8 cellular contexts compared by ENCODE assay signal in the genomic region with DNA sequence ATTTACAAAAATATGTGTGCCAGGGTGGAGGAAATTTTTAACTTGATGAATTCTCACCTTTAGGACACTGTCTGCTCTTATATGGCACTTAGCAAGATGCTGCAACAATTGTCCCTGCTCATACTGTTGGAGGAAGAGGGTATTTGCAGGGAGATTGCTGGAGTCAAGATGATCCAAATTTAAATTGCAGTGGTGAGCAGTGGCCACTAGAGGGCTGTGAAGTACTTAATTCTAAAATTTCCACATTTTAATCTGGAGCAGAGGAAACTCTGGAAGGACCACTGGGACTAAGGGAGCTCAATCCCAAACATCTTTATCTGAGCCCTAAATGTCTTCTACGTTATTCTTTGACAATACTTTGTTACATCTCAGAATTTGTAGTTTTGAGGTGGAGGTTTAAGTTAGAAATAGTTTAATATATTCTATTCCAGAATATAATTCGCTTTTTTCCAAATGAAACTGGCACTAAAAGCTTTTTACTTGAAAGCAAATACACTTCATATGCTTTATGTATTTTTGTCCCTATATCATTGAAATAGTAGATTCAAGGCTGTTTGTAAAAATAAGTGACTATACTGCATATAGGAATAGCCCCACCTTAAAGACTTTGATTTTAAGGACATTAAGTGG. TPM values are rescaled to one million over a fixed set of nuclear protein-coding genes. Genes with fewer than 3 reads are reported as not detected.
A peak's percentile ranks its signal among the peaks of the same experiment; 100 is the strongest.
DNase-seq lines count a peak whose midpoint lies in the region; ATAC-seq and TF ChIP-seq lines count a peak whose summit lies in the region.

No MANE protein-coding gene starts in this region.

- H3K27me3 ChIP-seq in heart left ventricle, result peaks cover 0 to 2% (median 0%) of the 10 kb centered on the region in 9 donors

- CTCF ChIA-PET in HEK293T (lab: Yijun Ruan, JAX), result interaction anchor here (0.6 to 2.0 kb wide), 10 partner anchors 9 to 475 kb away, joined by 3 to 6 read pairs (median 4); partner anchors contain the start of genes IDH1 and PTH2R

- no peaks in the 10 kb centered on the region for H3K36me3 Mint-ChIP-seq in activated T-cell treated with anti-CD3 and anti-CD28 coated beads, Interleukin-2, amount 50 U/mL, for 24 hours (ENCODE audit: low read depth)

- peak in 2 of 4 donors; percentile 41 to 45 for ATAC-seq in heart left ventricle
- no peak for ATAC-seq in Right ventricle myocardium inferior

- no peak overlapping the region for H3K4me3 ChIP-seq in heart left ventricle
- H3K4me3 ChIP-seq in WI38 (ENCODE audit: low read depth, low read length), result no peak overlapping the region
- H3K4me3 ChIP-seq in retinal pigment epithelial cell (ENCODE audit: low read length), result no peak overlapping the region

- no peak overlapping the region for H3K27ac ChIP-seq in heart left ventricle

- intact Hi-C loops in heart left ventricle (cut with DNase I), result no loop called here
- intact Hi-C loops in Right ventricle myocardium inferior (cut with DNase I), result no loop called here

- TF ChIP-seq CTCF in heart left ventricle (IDR thresholded peaks at IDR 0.05) (peak; percentile 75 to 91 (median 82)), WI38 (IDR thresholded peaks at IDR 0.05; ENCODE audit: low read depth, low read length) (peak; percentile 82), retinal pigment epithelial cell (conservative IDR thresholded peaks at IDR 0.05; ENCODE audit: low read depth, low read length) (peak; percentile 81)

- no peak for DNase-seq in heart left ventricle
- DNase-seq in Right ventricle myocardium inferior (ENCODE audit: missing footprints), result no peak
- DNase-seq in HEK293T (ENCODE audit: extremely low spot score), result peak; percentile 64
- DNase-seq in NCI-H2029 treated with DMSO at 0.1 percent for 48 hours (lab: John Stamatoyannopoulos, UW), result peak; percentile 12
- DNase-seq in glomerular endothelial cell (ENCODE audit: extremely low read depth, low read depth, low spot score), result peak; percentile 27
- peak; percentile 11 for DNase-seq in retinal pigment epithelial cell (ENCODE audit: low read depth)
- no peak for DNase-seq in activated T-cell treated with anti-CD3 and anti-CD28 coated beads, Interleukin-2, amount 50 U/mL, for 24 hours

- H3K4me1 Mint-ChIP-seq in activated T-cell treated with anti-CD3 and anti-CD28 coated beads, Interleukin-2, amount 50 U/mL, for 24 hours (ENCODE audit: low read depth), result no peaks in the 10 kb centered on the region

- H3K27ac Mint-ChIP-seq in activated T-cell treated with anti-CD3 and anti-CD28 coated beads, Interleukin-2, amount 50 U/mL, for 24 hours, result no peak overlapping the region

- H3K36me3 ChIP-seq in heart left ventricle, result no peaks in the 10 kb centered on the region

- no peak for TF ChIP-seq POLR2A in heart left ventricle (IDR thresholded peaks at IDR 0.05)

- H3K9me3 ChIP-seq in heart left ventricle, result no peaks in the 10 kb centered on the region

- 48 to 51% (median 50%) methylated on average over 2 of the region's 2 CpGs for WGBS in heart left ventricle, 4 donors

- H3K27me3 Mint-ChIP-seq in activated T-cell treated with anti-CD3 and anti-CD28 coated beads, Interleukin-2, amount 50 U/mL, for 24 hours, result peaks cover 21% of the 10 kb centered on the region

- H3K9me3 Mint-ChIP-seq in activated T-cell treated with anti-CD3 and anti-CD28 coated beads, Interleukin-2, amount 50 U/mL, for 24 hours, result no peaks in the 10 kb centered on the region

- POLR2A ChIA-PET in HEK293T (lab: Yijun Ruan, JAX), result no interaction called here

- no peak overlapping the region for H3K4me3 Mint-ChIP-seq in activated T-cell treated with anti-CD3 and anti-CD28 coated beads, Interleukin-2, amount 50 U/mL, for 24 hours

- peaks cover 0 to 4% (median 0%) of the 10 kb centered on the region in 12 donors for H3K4me1 ChIP-seq in heart left ventricle

TF ChIP-seq in HEK293T, 16 proteins besides CTCF, POLR2A, EP300 and RAD21:
- TF ChIP-seq NFRKB (IDR thresholded peaks at IDR 0.05) (no peak), FOXM1 (IDR thresholded peaks at IDR 0.05; ENCODE audit: borderline replicate concordance) (no peak), LEF1 (IDR thresholded peaks at IDR 0.05; ENCODE audit: borderline replicate concordance) (no peak), CTBP1 (IDR thresholded peaks at IDR 0.05; ENCODE audit: borderline replicate concordance) (no peak), BHLHE40 (IDR thresholded peaks at IDR 0.05; ENCODE audit: borderline replicate concordance) (no peak), FOXK2 (IDR thresholded peaks at IDR 0.05) (no peak), ZNF384 (IDR thresholded peaks at IDR 0.05) (no peak), TARDBP (IDR thresholded peaks at IDR 0.05) (no peak), FOXA1 (IDR thresholded peaks at IDR 0.05) (no peak)

RNA-seq across cellular contexts. Expression of gene PTH2R, which starts 33.0 kb away (rescaled TPM):
- total RNA-seq in heart left ventricle (under 1 TPM in 2 of 9 donors, not detected in 7; 0.11 to 0.34 TPM), Right ventricle myocardium inferior (not detected), glomerular endothelial cell (0.97 TPM in 1 of 2 replicates, not detected in the other)
- polyA plus RNA-seq in heart left ventricle, result not detected

Comparison
In these comparisons a context has a peak if more than half of its experiments do, and no peak if none do; other contexts are left out.
1. DNase-seq: peak in HEK293T (single experiment), NCI-H2029 treated with DMSO at 0.1 percent for 48 hours (single experiment), glomerular endothelial cell (single experiment) and retinal pigment epithelial cell (single experiment); none in heart left ventricle (0 of 5), Right ventricle myocardium inferior (single experiment) and activated T-cell treated with anti-CD3 and anti-CD28 coated beads, Interleukin-2, amount 50 U/mL, for 24 hours (single experiment).
2. Peak in every context shown above with its lines, with median percentiles within 50 percentile points of each other: CTCF ChIP-seq.